16 cellular contexts compared by ENCODE assay signal in genomic region chr17:29643817-29644160, GRCh38. TPM values are rescaled to one million over a fixed set of nuclear protein-coding genes. Genes with fewer than 3 reads are reported as not detected.
DNase-seq lines count a peak whose midpoint lies in the region; ATAC-seq and TF ChIP-seq lines count a peak whose summit lies in the region.
"Had no signal": no experiment of that assay in that cellular context is flagged by ENCODE, and none has a peak within 500 bp of the region (broad histone marks: within the 10 kb centered on the region; RNA-seq: fewer than 3 reads in every experiment).

No MANE protein-coding gene starts in this region.

- H3K9me3 ChIP-seq in esophagus squamous epithelium (no peaks in the 10 kb centered on the region), subcutaneous abdominal adipose tissue (ENCODE audit: control insufficient read depth in 5 of 5, low read length in 5 of 5) (no peaks in the 10 kb centered on the region), colonic mucosa (no peaks in the 10 kb centered on the region)
- H3K9me3 ChIP-seq: A549, ovary had no signal

- WGBS in esophagus squamous epithelium, 2 donors = 70 to 100% methylated on average over 1 of the region's 1 CpG

- H3K9ac ChIP-seq in subcutaneous abdominal adipose tissue (ENCODE audit: low read length in 5 of 5) (no peak overlapping the region), colonic mucosa (ENCODE audit: low read depth in 2 of 2, low read length in 2 of 2) (no peak overlapping the region)

- peaks cover 42% of the 10 kb centered on the region for H3K4me1 Mint-ChIP-seq in activated CD8-positive, alpha-beta T cell treated with anti-CD3 and anti-CD28 coated beads for 36 hours (ENCODE audit: low read depth)
- peaks cover 18% of the 10 kb centered on the region for H3K4me1 Mint-ChIP-seq in activated CD8-positive, alpha-beta T cell treated with anti-CD3 and anti-CD28 coated beads, Interleukin-2, amount 10 ng/mL, durations not matched to agents 7 days and 5 days (ENCODE audit: low read depth)

- H3K4me1 ChIP-seq in esophagus squamous epithelium = peaks cover 23 to 79% (median 46%) of the 10 kb centered on the region in 3 donors
- peaks cover 10 to 74% (median 72%) of the 10 kb centered on the region in 5 donors for H3K4me1 ChIP-seq in subcutaneous abdominal adipose tissue (ENCODE audit: control insufficient read depth in 5 of 5, insufficient read depth in 5 of 5, low read length in 5 of 5)
- H3K4me1 ChIP-seq in colonic mucosa = no peaks in the 10 kb centered on the region

- no peaks in the 10 kb centered on the region for H3K27me3 Mint-ChIP-seq in activated CD8-positive, alpha-beta T cell treated with anti-CD3 and anti-CD28 coated beads for 36 hours
- H3K27me3 Mint-ChIP-seq in activated CD8-positive, alpha-beta T cell treated with anti-CD3 and anti-CD28 coated beads, Interleukin-2, amount 10 ng/mL, durations not matched to agents 7 days and 5 days (ENCODE audit: low read depth) = no peaks in the 10 kb centered on the region
- H3K27me3 Mint-ChIP-seq: activated CD4-positive, alpha-beta T cell treated with anti-CD3 and anti-CD28 coated beads, Interleukin-2, amount 10 ng/mL, durations not matched to agents 7 days and 5 days; type B pancreatic cell had no signal

- peaks cover 0 to 21% (median 0%) of the 10 kb centered on the region in 3 donors for H3K36me3 ChIP-seq in esophagus squamous epithelium
- peaks cover 3 to 12% (median 9%) of the 10 kb centered on the region in 5 donors for H3K36me3 ChIP-seq in subcutaneous abdominal adipose tissue (ENCODE audit: control insufficient read depth in 5 of 5, insufficient read depth in 5 of 5, low read length in 5 of 5)
- H3K36me3 ChIP-seq in colonic mucosa = peaks cover 3% of the 10 kb centered on the region
- H3K36me3 ChIP-seq: ovary had no signal

- no peak overlapping the region for H3K4me3 Mint-ChIP-seq in activated CD8-positive, alpha-beta T cell treated with anti-CD3 and anti-CD28 coated beads for 36 hours
- no peak overlapping the region for H3K4me3 Mint-ChIP-seq in activated CD8-positive, alpha-beta T cell treated with anti-CD3 and anti-CD28 coated beads, Interleukin-2, amount 10 ng/mL, durations not matched to agents 7 days and 5 days
- H3K4me3 Mint-ChIP-seq: activated CD4-positive, alpha-beta T cell treated with anti-CD3 and anti-CD28 coated beads, Interleukin-2, amount 10 ng/mL, durations not matched to agents 7 days and 5 days; activated T-helper 1 cell treated with anti-CD3 and anti-CD28 coated beads, Interleukin-12 subunit alpha, Interleukin-12 subunit beta, Interleukin-2, Interleukin-4 antibody, amounts not matched to agents 30 ng/mL and 10 ng/mL and 1 ng/mL, durations not matched to agents 14 hours and 24 hours and 36 hours; type B pancreatic cell had no signal

- CTCF ChIA-PET in activated CD8-positive, alpha-beta T cell treated with anti-CD3 and anti-CD28 coated beads for 36 hours (lab: Charles Lee) = interaction anchor here (0.9 to 9.0 kb wide), 5 partner anchors 9 to 288 kb away, joined by 3 to 155 read pairs (median 4); no protein-coding TSS in a partner anchor
- CTCF ChIA-PET in activated CD8-positive, alpha-beta T cell treated with anti-CD3 and anti-CD28 coated beads, Interleukin-2, amount 10 ng/mL, durations not matched to agents 7 days and 5 days (lab: Charles Lee) = interaction anchor here (1.2 to 7.8 kb wide), 6 partner anchors 15 to 287 kb away, joined by 3 to 143 read pairs (median 28); partner anchors contain the start of gene SSH2

- no peak for TF ChIP-seq CTCF in activated CD8-positive, alpha-beta T cell treated with anti-CD3 and anti-CD28 coated beads for 36 hours (IDR thresholded peaks at IDR 0.05)
- no peak for TF ChIP-seq CTCF in esophagus squamous epithelium (IDR thresholded peaks at IDR 0.05)
- no peak for TF ChIP-seq CTCF in colonic mucosa (IDR thresholded peaks at IDR 0.05)

- H3K27ac ChIP-seq in esophagus squamous epithelium = peak overlapping the region; percentile 47 to 88 (median 84)
- peak overlapping the region; percentile 93 for H3K27ac ChIP-seq in subcutaneous abdominal adipose tissue (ENCODE audit: low read depth, low read length)
- no peak overlapping the region for H3K27ac ChIP-seq in colonic mucosa
- H3K27ac ChIP-seq: ovary had no signal

- no peak for DNase-seq in activated CD8-positive, alpha-beta T cell treated with anti-CD3 and anti-CD28 coated beads for 36 hours
- no peak for DNase-seq in activated CD8-positive, alpha-beta T cell treated with anti-CD3 and anti-CD28 coated beads, Interleukin-2, amount 10 ng/mL, durations not matched to agents 7 days and 5 days
- DNase-seq in NCI-H524 treated with DMSO at 0.1 percent for 48 hours (lab: John Stamatoyannopoulos, UW) (peak; percentile 68), esophagus squamous epithelium (lab: John Stamatoyannopoulos, UW) (no peak), KG1 (lab: John Stamatoyannopoulos, UW) (no peak), HuH-7 (ENCODE audit: low spot score) (no peak), colonic mucosa (no peak)
- DNase-seq: activated CD4-positive, alpha-beta T cell treated with anti-CD3 and anti-CD28 coated beads, Interleukin-2, amount 10 ng/mL, durations not matched to agents 7 days and 5 days; midbrain; ovary; RPMI8226; T1000 had no signal

- intact Hi-C loops in activated CD8-positive, alpha-beta T cell treated with anti-CD3 and anti-CD28 coated beads for 36 hours (cut with micrococcal nuclease) = loop anchor here (5.0 kb wide), 1 partner anchor 119 kb away; no protein-coding TSS in a partner anchor
- intact Hi-C loops in esophagus squamous epithelium (cut with DNase I) = no loop called here
- intact Hi-C loops in colonic mucosa (cut with DNase I) = loop anchor here (5.0 kb wide), 1 partner anchor 134 kb away; no protein-coding TSS in a partner anchor

- peaks cover 34% of the 10 kb centered on the region for H3K36me3 Mint-ChIP-seq in activated CD8-positive, alpha-beta T cell treated with anti-CD3 and anti-CD28 coated beads for 36 hours (ENCODE audit: low read depth)
- peaks cover 32% of the 10 kb centered on the region for H3K36me3 Mint-ChIP-seq in activated CD8-positive, alpha-beta T cell treated with anti-CD3 and anti-CD28 coated beads, Interleukin-2, amount 10 ng/mL, durations not matched to agents 7 days and 5 days (ENCODE audit: low read depth)

- peak overlapping the region; percentile 67 for H3K27ac Mint-ChIP-seq in activated CD8-positive, alpha-beta T cell treated with anti-CD3 and anti-CD28 coated beads for 36 hours
- H3K27ac Mint-ChIP-seq in activated CD8-positive, alpha-beta T cell treated with anti-CD3 and anti-CD28 coated beads, Interleukin-2, amount 10 ng/mL, durations not matched to agents 7 days and 5 days = no peak overlapping the region
- H3K27ac Mint-ChIP-seq: activated T-helper 1 cell treated with anti-CD3 and anti-CD28 coated beads, Interleukin-12 subunit alpha, Interleukin-12 subunit beta, Interleukin-2, Interleukin-4 antibody, amounts not matched to agents 30 ng/mL and 10 ng/mL and 1 ng/mL, durations not matched to agents 14 hours and 24 hours and 36 hours; type B pancreatic cell had no signal

- no peaks in the 10 kb centered on the region for H3K9me3 Mint-ChIP-seq in activated CD8-positive, alpha-beta T cell treated with anti-CD3 and anti-CD28 coated beads for 36 hours
- H3K9me3 Mint-ChIP-seq in activated CD8-positive, alpha-beta T cell treated with anti-CD3 and anti-CD28 coated beads, Interleukin-2, amount 10 ng/mL, durations not matched to agents 7 days and 5 days (ENCODE audit: insufficient read depth) = no peaks in the 10 kb centered on the region
- H3K9me3 Mint-ChIP-seq: activated CD4-positive, alpha-beta T cell treated with anti-CD3 and anti-CD28 coated beads, Interleukin-2, amount 10 ng/mL, durations not matched to agents 7 days and 5 days; activated T-helper 1 cell treated with anti-CD3 and anti-CD28 coated beads, Interleukin-12 subunit alpha, Interleukin-12 subunit beta, Interleukin-2, Interleukin-4 antibody, amounts not matched to agents 30 ng/mL and 10 ng/mL and 1 ng/mL, durations not matched to agents 14 hours and 24 hours and 36 hours; type B pancreatic cell had no signal

- ATAC-seq in activated CD8-positive, alpha-beta T cell treated with anti-CD3 and anti-CD28 coated beads for 36 hours = no peak
- no peak for ATAC-seq in activated CD8-positive, alpha-beta T cell treated with anti-CD3 and anti-CD28 coated beads, Interleukin-2, amount 10 ng/mL, durations not matched to agents 7 days and 5 days
- ATAC-seq: A549 had no signal

- H3K4me3 ChIP-seq in esophagus squamous epithelium (no peak overlapping the region), subcutaneous abdominal adipose tissue (ENCODE audit: low read depth in 1 of 5, low read length in 5 of 5) (no peak overlapping the region), colonic mucosa (no peak overlapping the region)
- H3K4me3 ChIP-seq: A549, ovary had no signal

- H3K27me3 ChIP-seq in esophagus squamous epithelium = no peaks in the 10 kb centered on the region
- no peaks in the 10 kb centered on the region for H3K27me3 ChIP-seq in subcutaneous abdominal adipose tissue (ENCODE audit: control insufficient read depth in 5 of 5, insufficient read depth in 4 of 5, low read length in 5 of 5)
- H3K27me3 ChIP-seq in colonic mucosa = no peaks in the 10 kb centered on the region
- H3K27me3 ChIP-seq: ovary had no signal

- POLR2A ChIA-PET in activated CD8-positive, alpha-beta T cell treated with anti-CD3 and anti-CD28 coated beads for 36 hours (lab: Charles Lee) = interaction anchor here (0.8 to 2.5 kb wide), 2 partner anchors 11 to 117 kb away, joined by 3 to 7 read pairs; no protein-coding TSS in a partner anchor
- POLR2A ChIA-PET in activated CD8-positive, alpha-beta T cell treated with anti-CD3 and anti-CD28 coated beads, Interleukin-2, amount 10 ng/mL, durations not matched to agents 7 days and 5 days (lab: Charles Lee) = no interaction called here

- no peak for TF ChIP-seq POLR2A in esophagus squamous epithelium (IDR thresholded peaks at IDR 0.05)

RNA-seq across cellular contexts. Expression of gene CORO6, which starts 21.1 kb away (rescaled TPM):
- 10 to 100 TPM; 11.6 to 13.0 TPM for total RNA-seq in activated CD8-positive, alpha-beta T cell treated with anti-CD3 and anti-CD28 coated beads for 36 hours
- 1 to 10 TPM; 6.2 to 6.3 TPM for total RNA-seq in activated CD8-positive, alpha-beta T cell treated with anti-CD3 and anti-CD28 coated beads, Interleukin-2, amount 10 ng/mL, durations not matched to agents 7 days and 5 days
- total RNA-seq in esophagus squamous epithelium (10 to 100 TPM in 1 of 4 donors, 1 to 10 TPM in 3; 2.0 to 39.9 (median 6.5) TPM), colonic mucosa (1 to 10 TPM in 1 of 2 donors, under 1 TPM in 1; 0.62 to 2.5 TPM)

RNA-seq across cellular contexts. Expression of gene ANKRD13B, which starts 50.9 kb away (rescaled TPM):
- 10 to 100 TPM; 22.8 to 22.9 TPM for total RNA-seq in activated CD8-positive, alpha-beta T cell treated with anti-CD3 and anti-CD28 coated beads for 36 hours
- total RNA-seq in activated CD8-positive, alpha-beta T cell treated with anti-CD3 and anti-CD28 coated beads, Interleukin-2, amount 10 ng/mL, durations not matched to agents 7 days and 5 days = 10 to 100 TPM; 11.2 to 12.5 TPM
- total RNA-seq in esophagus squamous epithelium = 10 to 100 TPM in 2 of 4 donors, 1 to 10 TPM in 2; 3.3 to 18.7 (median 10.2) TPM
- 10 to 100 TPM in 1 of 2 donors, 1 to 10 TPM in 1; 3.1 to 10.2 TPM for total RNA-seq in colonic mucosa

RNA-seq across cellular contexts. Expression of gene GIT1, which starts 54.3 kb away (rescaled TPM):
- total RNA-seq in activated CD8-positive, alpha-beta T cell treated with anti-CD3 and anti-CD28 coated beads for 36 hours = 10 to 100 TPM; 54.8 to 59.3 TPM
- total RNA-seq in activated CD8-positive, alpha-beta T cell treated with anti-CD3 and anti-CD28 coated beads, Interleukin-2, amount 10 ng/mL, durations not matched to agents 7 days and 5 days = 10 to 100 TPM; 72.7 to 75.1 TPM
- total RNA-seq in esophagus squamous epithelium (10 to 100 TPM; 24.0 to 45.4 (median 29.6) TPM), colonic mucosa (10 to 100 TPM; 32.8 to 54.9 TPM)
